In the genomic region with DNA sequence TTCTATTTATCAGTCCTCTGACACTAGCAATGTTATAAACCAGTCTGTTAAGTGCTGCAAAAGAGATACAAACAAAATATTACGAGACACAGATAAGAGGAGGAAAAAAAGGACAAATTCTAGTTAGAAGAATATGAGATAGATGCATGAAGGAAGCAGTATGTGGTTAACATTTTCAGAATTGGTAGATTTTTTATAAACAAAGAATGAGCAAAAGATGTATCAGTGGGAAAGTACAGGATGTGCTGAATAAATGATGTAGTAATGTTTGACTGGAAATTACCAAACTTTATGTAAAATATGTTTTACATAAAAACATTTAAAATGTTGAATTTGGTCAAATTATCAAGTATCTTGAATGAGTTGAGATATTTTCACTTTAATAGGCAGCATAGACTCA, we compare ENCODE assay signal across 37 cellular contexts.
"Had no signal": no experiment of that assay in that cellular context is flagged by ENCODE, and none has a peak within 500 bp of the region (broad histone marks: within the 10 kb centered on the region; RNA-seq: fewer than 3 reads in every experiment).

No MANE protein-coding gene starts in this region.

- H3K27ac ChIP-seq: brain microvascular endothelial cell, Peyer's patch, SJSA1, VCaP had no signal

- H3K9me3 ChIP-seq: Peyer's patch, SJSA1 had no signal

- H3K4me3 Mint-ChIP-seq: activated B cell treated with CpG ODN at 0.5 μM for 24 hours; activated CD4-positive, alpha-beta memory T cell treated with anti-CD3 and anti-CD28 coated beads for 36 hours; activated naive CD4-positive, alpha-beta T cell treated with anti-CD3 and anti-CD28 coated beads for 36 hours; activated T-cell treated with anti-CD3 and anti-CD28 coated beads, Interleukin-2, amount 50 U/mL, for 4 hours; activated T-helper 1 cell treated with anti-CD3 and anti-CD28 coated beads, Interleukin-12 subunit alpha, Interleukin-12 subunit beta, Interleukin-2, Interleukin-4 antibody, amounts not matched to agents 30 ng/mL and 10 ng/mL and 1 ng/mL, durations not matched to agents 14 hours and 24 hours and 36 hours; T-cell had no signal

- DNase-seq: activated B cell treated with CpG ODN at 0.5 μM for 24 hours; activated CD4-positive, alpha-beta memory T cell treated with anti-CD3 and anti-CD28 coated beads for 36 hours; activated CD4-positive, alpha-beta T cell treated with anti-CD3 and anti-CD28 coated beads for 4 hours; activated CD4-positive, alpha-beta T cell treated with anti-CD3 and anti-CD28 coated beads, Interleukin-2, amount 50 U/mL, for 1 hour; activated CD4-positive, CD25-positive, alpha-beta regulatory T cell treated with anti-CD3 and anti-CD28 coated beads, Interleukin-2, amount 50 U/mL, for 72 hours; activated CD8-positive, alpha-beta memory T cell treated with anti-CD3 and anti-CD28 coated beads, Interleukin-2, amount 50 U/mL, for 4 hours; activated gamma-delta T cell treated with Interleukin-2 at 50 U/mL for 16 hours; activated naive CD4-positive, alpha-beta T cell treated with anti-CD3 and anti-CD28 coated beads for 36 hours; activated T-cell treated with anti-CD3 and anti-CD28 coated beads for 4 hours; activated T-cell treated with anti-CD3 and anti-CD28 coated beads, Interleukin-2, amount 50 U/mL, for 4 hours; amniotic stem cell; aorta; brain microvascular endothelial cell; central memory CD4-positive, alpha-beta T cell; NCI-H1092 treated with DMSO at 0.1 percent for 48 hours; NCI-H1417; NCI-H146; NCI-H187; NCI-H2029 treated with DMSO at 0.1 percent for 48 hours; NCI-H2107; NCI-H2171; NCI-H510A; NCI-H526; NCI-H748 treated with DMSO at 0.1 percent for 48 hours; NK-92 treated with Interleukin-12 subunit alpha and Interleukin-12 subunit beta, amount 100 ng/mL, for 24 hours; PC-3; Peyer's patch; RPMI8226; SHP77 treated with DMSO at 0.1 percent for 48 hours; T-cell; T-helper 2 cell; T-helper 9 cell had no signal

- H3K27me3 Mint-ChIP-seq: activated B cell treated with CpG ODN at 0.5 μM for 24 hours; activated CD4-positive, alpha-beta memory T cell treated with anti-CD3 and anti-CD28 coated beads for 36 hours; T-cell had no signal

- H3K9me3 Mint-ChIP-seq: activated B cell treated with CpG ODN at 0.5 μM for 24 hours had no signal

- H3K36me3 Mint-ChIP-seq: activated CD4-positive, alpha-beta memory T cell treated with anti-CD3 and anti-CD28 coated beads for 36 hours; activated naive CD4-positive, alpha-beta T cell treated with anti-CD3 and anti-CD28 coated beads, Interleukin-2, amount 50 U/mL, for 72 hours; T-cell had no signal

- H3K27ac Mint-ChIP-seq: activated B cell treated with CpG ODN at 0.5 μM for 24 hours; activated CD4-positive, alpha-beta memory T cell treated with anti-CD3 and anti-CD28 coated beads for 36 hours; activated naive CD4-positive, alpha-beta T cell treated with anti-CD3 and anti-CD28 coated beads for 36 hours; activated naive CD4-positive, alpha-beta T cell treated with anti-CD3 and anti-CD28 coated beads, Interleukin-2, amount 50 U/mL, for 72 hours; activated T-helper 1 cell treated with anti-CD3 and anti-CD28 coated beads, Interleukin-12 subunit alpha, Interleukin-12 subunit beta, Interleukin-2, Interleukin-4 antibody, amounts not matched to agents 30 ng/mL and 10 ng/mL and 1 ng/mL, durations not matched to agents 14 hours and 24 hours and 36 hours; T-cell had no signal

- H3K27me3 ChIP-seq: brain microvascular endothelial cell, Peyer's patch, SJSA1 had no signal

- ATAC-seq: activated naive CD4-positive, alpha-beta T cell treated with anti-CD3 and anti-CD28 coated beads, Interleukin-2, amount 50 U/mL, for 72 hours; activated T-cell treated with anti-CD3 and anti-CD28 coated beads, Interleukin-2, amount 50 U/mL, for 4 hours; PC-3; SK-N-SH treated with all-trans-retinoic acid at 6 μM for 48 hours; T-cell had no signal

- H3K4me1 Mint-ChIP-seq: activated B cell treated with CpG ODN at 0.5 μM for 24 hours, T-cell had no signal

- H3K4me1 ChIP-seq: Peyer's patch, SJSA1 had no signal

- H3K4me3 ChIP-seq: Peyer's patch, SJSA1 had no signal

- H3K36me3 ChIP-seq: brain microvascular endothelial cell, Peyer's patch, SJSA1 had no signal
